Comparison of ENCODE assay signal across 8 cellular contexts in the genomic region with DNA sequence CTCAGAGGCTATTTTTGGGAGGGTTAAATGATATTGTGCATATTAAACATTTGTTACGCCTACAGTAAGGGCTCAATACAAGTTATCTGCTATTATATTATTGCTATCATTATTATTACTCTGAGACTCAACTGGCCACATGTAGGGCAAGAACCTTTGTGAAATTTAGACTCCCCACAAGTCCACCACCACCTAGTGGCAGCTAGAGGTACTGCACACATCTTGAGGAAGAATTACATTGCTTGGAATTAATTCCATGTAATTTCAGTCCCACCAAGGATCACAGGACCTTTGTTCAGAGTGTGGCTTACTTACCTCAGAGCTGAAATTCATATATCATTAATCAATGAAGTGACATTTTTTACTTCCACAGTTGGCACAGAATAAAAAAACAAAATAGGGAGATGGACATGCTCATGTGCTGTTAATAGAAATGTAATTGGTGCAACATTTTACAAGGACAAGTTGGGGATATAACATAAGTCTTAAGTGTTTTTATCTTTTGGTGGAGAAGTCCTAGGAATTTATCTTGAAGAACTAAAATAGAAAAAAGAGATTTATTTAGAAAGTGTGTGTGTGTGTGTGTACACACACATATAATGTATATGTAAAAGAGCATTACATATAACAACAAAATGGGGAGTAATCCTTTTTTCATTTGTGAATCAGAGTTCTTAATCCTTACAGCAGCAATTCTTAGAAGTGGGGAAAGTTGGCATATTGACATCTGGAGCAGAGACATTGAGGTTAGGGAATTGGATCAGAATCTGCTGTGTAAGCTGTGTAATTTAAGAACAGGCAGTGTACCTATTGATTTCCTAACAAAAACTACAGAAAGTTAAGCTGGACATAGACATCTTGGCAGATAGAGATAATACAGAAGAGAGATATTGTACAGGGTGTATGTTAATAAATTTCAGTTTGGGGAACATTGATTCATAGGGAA. TPM values are rescaled to one million over a fixed set of nuclear protein-coding genes. Genes with fewer than 3 reads are reported as not detected.
A peak's percentile ranks its signal among the peaks of the same experiment; 100 is the strongest.
DNase-seq lines count a peak whose midpoint lies in the region; ATAC-seq and TF ChIP-seq lines count a peak whose summit lies in the region.

No MANE protein-coding gene starts in this region.

- no peaks in the 10 kb centered on the region for H3K4me1 ChIP-seq in naive thymus-derived CD4-positive, alpha-beta T cell (ENCODE audit: control insufficient read depth in 2 of 2, insufficient read depth in 2 of 2, low read length in 2 of 2)

- no peaks in the 10 kb centered on the region for H3K36me3 ChIP-seq in naive thymus-derived CD4-positive, alpha-beta T cell (ENCODE audit: control insufficient read depth in 2 of 3, insufficient read depth in 3 of 3, low read length in 3 of 3)

- TF ChIP-seq POLR2A in erythroblast (IDR thresholded peaks at IDR 0.05; ENCODE audit: low read length): no peak

- in situ Hi-C loops in GM13976 (cut with MboI; ENCODE audit: low sequenced_read_pairs, unreplicated experiment): no loop called here

- H3K27ac Mint-ChIP-seq in activated CD8-positive, alpha-beta memory T cell treated with anti-CD3 and anti-CD28 coated beads, Interleukin-2, amount 10 ng/mL, durations not matched to agents 7 days and 5 days: no peak overlapping the region
- H3K27ac Mint-ChIP-seq in naive thymus-derived CD4-positive, alpha-beta T cell: no peak overlapping the region

- H3K9me3 ChIP-seq in naive thymus-derived CD4-positive, alpha-beta T cell (ENCODE audit: control insufficient read depth in 2 of 3, low read length in 3 of 3): no peaks in the 10 kb centered on the region

- peak; percentile 78 for ATAC-seq in HG03521 (IDR thresholded peaks at IDR 0.05; ENCODE audit: unreplicated experiment)
- ATAC-seq in activated CD8-positive, alpha-beta memory T cell treated with anti-CD3 and anti-CD28 coated beads, Interleukin-2, amount 10 ng/mL, durations not matched to agents 7 days and 5 days: peak; percentile 30
- peak; percentile 81 for ATAC-seq in naive thymus-derived CD4-positive, alpha-beta T cell

- no peaks in the 10 kb centered on the region for H3K27me3 ChIP-seq in naive thymus-derived CD4-positive, alpha-beta T cell (ENCODE audit: control insufficient read depth in 2 of 2, insufficient read depth in 2 of 2, low read length in 2 of 2)

- no peak overlapping the region for H3K4me3 Mint-ChIP-seq in activated CD8-positive, alpha-beta memory T cell treated with anti-CD3 and anti-CD28 coated beads, Interleukin-2, amount 10 ng/mL, durations not matched to agents 7 days and 5 days
- H3K4me3 Mint-ChIP-seq in naive thymus-derived CD4-positive, alpha-beta T cell: no peak overlapping the region

- H3K27me3 Mint-ChIP-seq in activated CD8-positive, alpha-beta memory T cell treated with anti-CD3 and anti-CD28 coated beads, Interleukin-2, amount 10 ng/mL, durations not matched to agents 7 days and 5 days: no peaks in the 10 kb centered on the region
- H3K27me3 Mint-ChIP-seq in naive thymus-derived CD4-positive, alpha-beta T cell: no peaks in the 10 kb centered on the region

- H3K4me3 ChIP-seq in naive thymus-derived CD4-positive, alpha-beta T cell (ENCODE audit: low read length): no peak overlapping the region

- intact Hi-C loops in naive thymus-derived CD4-positive, alpha-beta T cell (cut with micrococcal nuclease): loop anchor here (1.0 to 10.0 kb wide), 11 partner anchors 12 to 1275 kb away; a partner anchor contains a TSS

- H3K27ac ChIP-seq in 22Rv1: no peak overlapping the region
- no peak overlapping the region for H3K27ac ChIP-seq in naive thymus-derived CD4-positive, alpha-beta T cell (ENCODE audit: low read depth, low read length)

- CTCF ChIA-PET in activated CD8-positive, alpha-beta memory T cell treated with anti-CD3 and anti-CD28 coated beads, Interleukin-2, amount 10 ng/mL, durations not matched to agents 7 days and 5 days (lab: Charles Lee): interaction anchor here (1.1 to 2.6 kb wide), 15 partner anchors 9 to 1591 kb away, joined by 3 to 15 read pairs (median 6); a partner anchor contains a TSS
- CTCF ChIA-PET in naive thymus-derived CD4-positive, alpha-beta T cell (lab: Charles Lee): interaction anchor here (0.7 to 1.4 kb wide), 8 partner anchors 16 to 1288 kb away, joined by 3 to 5 read pairs (median 3); no protein-coding TSS in a partner anchor

- POLR2A ChIA-PET in naive thymus-derived CD4-positive, alpha-beta T cell (lab: Charles Lee): no interaction called here

- TF ChIP-seq CTCF in 22Rv1 (IDR thresholded peaks at IDR 0.05) (peak; percentile 96), GM13976 (IDR thresholded peaks at IDR 0.05; ENCODE audit: borderline replicate concordance, control extremely low read depth, extremely low read depth, insufficient read depth, missing control alignments) (peak; percentile 88)

- peak; percentile 62 for DNase-seq in GM13976 (ENCODE audit: low spot score)
- peak; percentile 27 for DNase-seq in NOMO-1 treated with DMSO at 0.1 percent for 48 hours (lab: John Stamatoyannopoulos, UW; ENCODE audit: unreplicated experiment)
- DNase-seq in activated CD8-positive, alpha-beta memory T cell treated with anti-CD3 and anti-CD28 coated beads, Interleukin-2, amount 10 ng/mL, durations not matched to agents 7 days and 5 days: peak; percentile 71
- DNase-seq in erythroblast (lab: John Stamatoyannopoulos, UW): peak; percentile 76 to 85
- DNase-seq in naive thymus-derived CD4-positive, alpha-beta T cell: peak; percentile 22 to 68 (median 52)
- peak; percentile 22 to 68 (median 43) for DNase-seq in stimulated activated naive CD4-positive, alpha-beta T cell (lab: John Stamatoyannopoulos, UW)

- H3K9me3 Mint-ChIP-seq in activated CD8-positive, alpha-beta memory T cell treated with anti-CD3 and anti-CD28 coated beads, Interleukin-2, amount 10 ng/mL, durations not matched to agents 7 days and 5 days (ENCODE audit: low read depth): no peaks in the 10 kb centered on the region
- H3K9me3 Mint-ChIP-seq in naive thymus-derived CD4-positive, alpha-beta T cell: no peaks in the 10 kb centered on the region

- H3K4me1 Mint-ChIP-seq in activated CD8-positive, alpha-beta memory T cell treated with anti-CD3 and anti-CD28 coated beads, Interleukin-2, amount 10 ng/mL, durations not matched to agents 7 days and 5 days: no peaks in the 10 kb centered on the region
- H3K4me1 Mint-ChIP-seq in naive thymus-derived CD4-positive, alpha-beta T cell: peaks cover 0 to 13% (median 3%) of the 10 kb centered on the region in 7 donors

- H3K36me3 Mint-ChIP-seq in activated CD8-positive, alpha-beta memory T cell treated with anti-CD3 and anti-CD28 coated beads, Interleukin-2, amount 10 ng/mL, durations not matched to agents 7 days and 5 days: peaks cover 3% of the 10 kb centered on the region
- peaks cover 0 to 16% (median 2%) of the 10 kb centered on the region in 5 donors for H3K36me3 Mint-ChIP-seq in naive thymus-derived CD4-positive, alpha-beta T cell

RNA-seq across cellular contexts. Expression of a gene that starts 11.2 kb away (rescaled TPM):
- total RNA-seq in activated CD8-positive, alpha-beta memory T cell treated with anti-CD3 and anti-CD28 coated beads, Interleukin-2, amount 10 ng/mL, durations not matched to agents 7 days and 5 days: 10 to 100 TPM; 20.5 to 20.9 TPM
- total RNA-seq in naive thymus-derived CD4-positive, alpha-beta T cell: 10 to 100 TPM in 3 of 5 experiments, 1 to 10 TPM in 2; 6.8 to 13.4 (median 12.0) TPM
- 1 to 10 TPM; 3.5 to 4.1 TPM for polyA plus RNA-seq in naive thymus-derived CD4-positive, alpha-beta T cell

RNA-seq across cellular contexts. Expression of a gene that starts 34.8 kb away (rescaled TPM):
- total RNA-seq in activated CD8-positive, alpha-beta memory T cell treated with anti-CD3 and anti-CD28 coated beads, Interleukin-2, amount 10 ng/mL, durations not matched to agents 7 days and 5 days: under 1 TPM in 1 of 2 experiments, not detected in 1; 0.49 TPM
- total RNA-seq in naive thymus-derived CD4-positive, alpha-beta T cell: under 1 TPM in 2 of 5 experiments, not detected in 3; 0.27 to 0.56 TPM
- polyA plus RNA-seq in naive thymus-derived CD4-positive, alpha-beta T cell: not detected

Comparison
In these comparisons a context has a peak if more than half of its experiments do, and no peak if none do; other contexts are left out.
1. DNase-seq: peak in every context shown above with its lines; median percentile 80 in erythroblast; 71 in activated CD8-positive, alpha-beta memory T cell treated with anti-CD3 and anti-CD28 coated beads, Interleukin-2, amount 10 ng/mL, durations not matched to agents 7 days and 5 days; 62 in GM13976; 52 in naive thymus-derived CD4-positive, alpha-beta T cell; 43 in stimulated activated naive CD4-positive, alpha-beta T cell; 27 in NOMO-1 treated with DMSO at 0.1 percent for 48 hours.
2. ATAC-seq: peak in every context shown above with its lines; median percentile 81 in naive thymus-derived CD4-positive, alpha-beta T cell; 78 in HG03521; 30 in activated CD8-positive, alpha-beta memory T cell treated with anti-CD3 and anti-CD28 coated beads, Interleukin-2, amount 10 ng/mL, durations not matched to agents 7 days and 5 days.